ENCODE assay signal across 8 cellular contexts in genomic region chr15:65384895-65385867, GRCh38. TPM values are rescaled to one million over a fixed set of nuclear protein-coding genes. Genes with fewer than 3 reads are reported as not detected.
DNase-seq lines count a peak whose midpoint lies in the region; ATAC-seq, FAIRE-seq and TF ChIP-seq lines count a peak whose summit lies in the region.

No MANE protein-coding gene starts in this region.

- peaks cover 11% of the 10 kb centered on the region for H3K4me1 ChIP-seq in DOHH2 (ENCODE audit: control insufficient read depth, low read length)

- ATAC-seq in HG02852 (IDR thresholded peaks at IDR 0.05; ENCODE audit: unreplicated experiment) (peak; percentile 65), activated B cell treated with CpG ODN at 0.5 μM for 24 hours (ENCODE audit: low read depth) (peak; percentile 84), HG03457 (IDR thresholded peaks at IDR 0.05; ENCODE audit: unreplicated experiment) (no peak)

- no peak overlapping the region for H3K27ac ChIP-seq in DOHH2 (ENCODE audit: low read depth, low read length)

- intact Hi-C loops in activated B cell treated with CpG ODN at 0.5 μM for 24 hours (cut with micrococcal nuclease), result loop anchor here (1.0 to 10.0 kb wide), 6 partner anchors 67 to 910 kb away; partner anchors contain the start of genes DIS3L and RNU5B-1

- no peaks in the 10 kb centered on the region for H3K36me3 Mint-ChIP-seq in activated B cell treated with CpG ODN at 0.5 μM for 24 hours (ENCODE audit: low read depth)
- H3K36me3 Mint-ChIP-seq in immature natural killer cell, result no peaks in the 10 kb centered on the region

- H3K9me2 ChIP-seq in DOHH2 (replicated peaks; ENCODE audit: control insufficient read depth, low read length), result no peaks in the 10 kb centered on the region

- peaks cover 55% of the 10 kb centered on the region for H3K27me3 ChIP-seq in DOHH2 (ENCODE audit: control insufficient read depth, low read length)
- peaks cover 8% of the 10 kb centered on the region for H3K27me3 ChIP-seq in bronchial epithelial cell (ENCODE audit: control insufficient read depth, insufficient read depth, low read length)

- H3K27ac Mint-ChIP-seq in activated B cell treated with CpG ODN at 0.5 μM for 24 hours (no peak overlapping the region), immature natural killer cell (peak overlapping the region; percentile 63 to 87 (median 82))

- H3K4me3 Mint-ChIP-seq in activated B cell treated with CpG ODN at 0.5 μM for 24 hours, result peak overlapping the region; percentile 89
- peak overlapping the region; percentile 85 to 92 (median 91) for H3K4me3 Mint-ChIP-seq in immature natural killer cell

- H3K9me3 Mint-ChIP-seq in activated B cell treated with CpG ODN at 0.5 μM for 24 hours (no peaks in the 10 kb centered on the region), immature natural killer cell (no peaks in the 10 kb centered on the region)

- peak; percentile 90 for DNase-seq in NCI-H2227 (lab: John Stamatoyannopoulos, UW; ENCODE audit: unreplicated experiment)
- peak; percentile 68 for DNase-seq in activated B cell treated with CpG ODN at 0.5 μM for 24 hours
- peak; percentile 52 for DNase-seq in bronchial epithelial cell (ENCODE audit: low read depth)
- peak; percentile 72 to 81 (median 76) for DNase-seq in immature natural killer cell
- DNase-seq in smooth muscle cell of the brain vasculature (ENCODE audit: low read depth, low spot score), result peak; percentile 59

- H3K4me1 Mint-ChIP-seq in activated B cell treated with CpG ODN at 0.5 μM for 24 hours, result peaks cover 10% of the 10 kb centered on the region
- peaks cover 24 to 26% of the 10 kb centered on the region in 2 donors for H3K4me1 Mint-ChIP-seq in immature natural killer cell

- no peaks in the 10 kb centered on the region for H3K9me3 ChIP-seq in DOHH2 (ENCODE audit: control insufficient read depth, insufficient read depth, low read length)

- peak overlapping the region; percentile 96 for H3K4me2 ChIP-seq in DOHH2 (ENCODE audit: low read length)

- no peak for FAIRE-seq in bronchial epithelial cell (lab: Jason Lieb, UNC)

- H3K27me3 Mint-ChIP-seq in activated B cell treated with CpG ODN at 0.5 μM for 24 hours (peaks cover 20% of the 10 kb centered on the region), immature natural killer cell (ENCODE audit: low read depth in 3 of 3) (peaks cover 3 to 9% (median 4%) of the 10 kb centered on the region in 3 donors)

- H3K36me3 ChIP-seq in DOHH2 (ENCODE audit: control insufficient read depth, low read length) (no peaks in the 10 kb centered on the region), bronchial epithelial cell (ENCODE audit: control insufficient read depth, insufficient read depth, low read length) (no peaks in the 10 kb centered on the region)

- no peaks in the 10 kb centered on the region; the same call in 1 of the 2 replicates for H3F3A ChIP-seq in DOHH2 (ENCODE audit: control insufficient read depth, insufficient read depth)

- no peaks in the 10 kb centered on the region for H4K20me1 ChIP-seq in DOHH2 (ENCODE audit: control insufficient read depth, insufficient read depth, low read depth, low read length)

- TF ChIP-seq CTCF in DOHH2 (IDR thresholded peaks at IDR 0.05; ENCODE audit: low read depth, low read length, poor library complexity, severe bottlenecking), result peak; percentile 91
- peak; percentile 12 for TF ChIP-seq CTCF in activated B cell treated with CpG ODN at 0.5 μM for 24 hours (IDR thresholded peaks at IDR 0.05)
- TF ChIP-seq CTCF in bronchial epithelial cell (IDR thresholded peaks at IDR 0.05; ENCODE audit: insufficient read depth, low read length, severe bottlenecking), result peak; percentile 94

- no peaks in the 10 kb centered on the region for H3K79me2 ChIP-seq in DOHH2 (ENCODE audit: control insufficient read depth, low read length)

- POLR2A ChIA-PET in activated B cell treated with CpG ODN at 0.5 μM for 24 hours (lab: Charles Lee), result interaction anchor here (0.6 to 1.1 kb wide), 4 partner anchors 61 to 98 kb away, joined by 3 to 5 read pairs (median 4); partner anchors contain the start of genes PARP16 and RNU5B-1

- H3K4me3 ChIP-seq in DOHH2 (ENCODE audit: low read length), result peak overlapping the region; percentile 70
- H3K4me3 ChIP-seq in bronchial epithelial cell (ENCODE audit: low read depth, low read length), result no peak overlapping the region

- CTCF ChIA-PET in activated B cell treated with CpG ODN at 0.5 μM for 24 hours (lab: Charles Lee), result interaction anchor here (0.6 to 3.7 kb wide), 12 partner anchors 11 to 331 kb away, joined by 3 to 76 read pairs (median 4); partner anchors contain the start of gene RNU5B-1

RNA-seq across cellular contexts. Expression of gene IGDCC3, which starts 7.4 kb away (rescaled TPM):
- total RNA-seq in activated B cell treated with CpG ODN at 0.5 μM for 24 hours, result not detected in 2 replicates
- total RNA-seq in bronchial epithelial cell, result not detected in 2 replicates
- polyA plus RNA-seq in immature natural killer cell, result not detected

RNA-seq across cellular contexts. Expression of gene IGDCC4, which starts 37.6 kb away (rescaled TPM):
- not detected in 2 replicates for total RNA-seq in activated B cell treated with CpG ODN at 0.5 μM for 24 hours
- under 0.01 TPM in 2 replicates for total RNA-seq in bronchial epithelial cell
- under 1 TPM in 2 of 3 donors, not detected in 1; 0.18 to 0.25 TPM for polyA plus RNA-seq in immature natural killer cell

Comparison
In these comparisons a context has a peak if more than half of its experiments do, and no peak if none do; other contexts are left out.
1. CTCF ChIP-seq: peak in every context shown above with its lines; median percentile 94 in bronchial epithelial cell; 91 in DOHH2; 12 in activated B cell treated with CpG ODN at 0.5 μM for 24 hours.